ENCODE assay signal across 23 cellular contexts in the genomic region with DNA sequence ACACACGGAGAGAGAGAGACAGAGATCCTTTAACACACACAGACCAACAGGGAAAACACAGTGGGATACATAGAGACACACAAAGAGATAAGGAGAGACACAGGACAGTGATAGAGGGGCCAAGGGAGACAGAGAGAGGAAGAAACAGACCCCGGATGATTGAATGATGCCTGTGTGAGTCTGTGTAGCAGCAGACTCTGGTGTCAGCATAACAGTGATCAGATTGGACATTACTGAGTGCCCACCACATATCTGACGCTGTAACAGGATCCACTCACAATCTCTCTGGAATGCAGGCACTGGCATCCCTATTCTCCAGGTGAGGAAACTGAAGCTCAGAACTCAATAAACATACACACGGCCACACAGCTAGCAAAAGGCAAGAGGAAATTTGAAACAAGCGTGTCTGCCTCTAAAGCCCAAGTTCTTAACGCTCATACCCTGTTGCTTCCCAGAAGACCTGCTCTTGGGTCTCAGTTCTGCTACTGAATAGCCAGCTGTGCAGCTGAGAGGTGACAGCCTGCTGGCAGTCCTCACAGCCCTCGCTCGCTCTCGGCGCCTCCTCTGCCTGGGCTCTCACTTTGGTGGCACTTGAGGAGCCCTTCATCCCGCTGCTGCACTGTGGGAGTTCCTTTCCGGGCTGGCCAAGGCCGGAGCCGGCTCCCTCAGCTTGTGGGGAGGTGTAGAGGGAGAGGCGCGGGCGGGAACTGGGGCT.
DNase-seq lines count a peak whose midpoint lies in the region; ATAC-seq and TF ChIP-seq lines count a peak whose summit lies in the region.
"Had no signal": no experiment of that assay in that cellular context is flagged by ENCODE, and none has a peak within 500 bp of the region (broad histone marks: within the 10 kb centered on the region; RNA-seq: fewer than 3 reads in every experiment).

No MANE protein-coding gene starts in this region.

- H3K36me3 ChIP-seq in iPS-15b (ENCODE audit: control insufficient read depth, insufficient read depth, low read length) (no peaks in the 10 kb centered on the region), WERI-Rb-1 (no peaks in the 10 kb centered on the region)
- H3K36me3 ChIP-seq: spleen had no signal

- DNase-seq in DMS153 treated with DMSO at 0.1 percent for 48 hours (lab: John Stamatoyannopoulos, UW; ENCODE audit: unreplicated experiment) (peak; percentile 1), DMS153 (lab: John Stamatoyannopoulos, UW) (no peak), NCI-H748 treated with DMSO at 0.1 percent for 48 hours (lab: John Stamatoyannopoulos, UW) (peak; percentile 84), retina (peak; percentile 79), WERI-Rb-1 (no peak)
- DNase-seq: activated CD4-positive, alpha-beta T cell treated with anti-CD3 and anti-CD28 coated beads, Interleukin-2, amount 50 U/mL, for 48 hours; Caco-2; central memory CD4-positive, alpha-beta T cell; effector CD4-positive, alpha-beta T cell; GDM1; HFFc6; naive B cell; psoas muscle; SHP77; spleen; stimulated activated CD4-positive, alpha-beta T cell treated with anti-CD3 and anti-CD28 coated beads, Interleukin-4, amount 100 ng/mL, for 4 hours had no signal

- TF ChIP-seq CTCF in WERI-Rb-1 (IDR thresholded peaks at IDR 0.05; ENCODE audit: low read depth, low read length) = no peak

- peaks cover 8% of the 10 kb centered on the region for H3K4me1 ChIP-seq in iPS-15b (ENCODE audit: control insufficient read depth, insufficient read depth, low read length)
- H3K4me1 ChIP-seq: Caco-2 had no signal

- no peak overlapping the region for H3K9ac ChIP-seq in iPS-15b (ENCODE audit: low read depth, low read length)

- ATAC-seq in GM18511 (IDR thresholded peaks at IDR 0.05; ENCODE audit: unreplicated experiment) = no peak
- no peak for ATAC-seq in HG02981 (IDR thresholded peaks at IDR 0.05; ENCODE audit: unreplicated experiment)
- ATAC-seq: GM12878, K562, psoas muscle had no signal

- peaks cover 9% of the 10 kb centered on the region for H3K27me3 ChIP-seq in iPS-15b (ENCODE audit: control insufficient read depth, insufficient read depth, low read length)
- H3K27me3 ChIP-seq in WERI-Rb-1 (ENCODE audit: insufficient read depth, low read depth, severe bottlenecking) = no peaks in the 10 kb centered on the region

- no peaks in the 10 kb centered on the region for H3K9me3 ChIP-seq in iPS-15b (ENCODE audit: control insufficient read depth, insufficient read depth, low read length)
- H3K9me3 ChIP-seq in WERI-Rb-1 (ENCODE audit: severe bottlenecking) = no peaks in the 10 kb centered on the region
- H3K9me3 ChIP-seq: Caco-2, psoas muscle, spleen had no signal

- H3K4me3 ChIP-seq in iPS-15b (ENCODE audit: low read depth, low read length) (peak overlapping the region; percentile 19), WERI-Rb-1 (ENCODE audit: low read depth, low read length) (no peak overlapping the region)
- H3K4me3 ChIP-seq: GM12878, K562, lung, psoas muscle, spleen had no signal

- H3K27ac ChIP-seq in WERI-Rb-1 = no peak overlapping the region
- H3K27ac ChIP-seq: 22Rv1, psoas muscle, spleen had no signal

Comparison
In these comparisons a context has a peak if more than half of its experiments do, and no peak if none do; other contexts are left out.
1. DNase-seq: peak in DMS153 treated with DMSO at 0.1 percent for 48 hours (single experiment), NCI-H748 treated with DMSO at 0.1 percent for 48 hours (single experiment) and retina (single experiment); none in DMS153 (single experiment) and WERI-Rb-1 (single experiment).